9 cellular contexts compared by ENCODE assay signal in genomic region chr7:116231543-116232401, GRCh38. TPM values are rescaled to one million over a fixed set of nuclear protein-coding genes. Genes with fewer than 3 reads are reported as not detected.
DNase-seq lines count a peak whose midpoint lies in the region; ATAC-seq and TF ChIP-seq lines count a peak whose summit lies in the region.
"Had no signal": no experiment of that assay in that cellular context is flagged by ENCODE, and none has a peak within 500 bp of the region (broad histone marks: within the 10 kb centered on the region; RNA-seq: fewer than 3 reads in every experiment).

No MANE protein-coding gene starts in this region.

- H3K9me3 Mint-ChIP-seq in T-cell: no peaks in the 10 kb centered on the region
- no peaks in the 10 kb centered on the region for H3K9me3 Mint-ChIP-seq in stimulated activated effector memory CD8-positive, alpha-beta T cell treated with anti-CD3 and anti-CD28 coated beads, Interleukin-12 subunit alpha, Interleukin-12 subunit beta, amount 100 ng/mL, for 72 hours

- POLR2A ChIA-PET in T-cell (lab: Charles Lee): interaction anchor here (0.6 to 3.8 kb wide), 5 partner anchors 14 to 311 kb away, joined by 3 to 32 read pairs (median 3); partner anchors contain the start of gene TES (in 1 of the 2)

- peaks cover 2% of the 10 kb centered on the region for H3K36me3 Mint-ChIP-seq in T-cell
- H3K36me3 Mint-ChIP-seq in stimulated activated effector memory CD8-positive, alpha-beta T cell treated with anti-CD3 and anti-CD28 coated beads, Interleukin-12 subunit alpha, Interleukin-12 subunit beta, amount 100 ng/mL, for 72 hours: peaks cover 22% of the 10 kb centered on the region

- H3K4me3 Mint-ChIP-seq in T-cell: no peak overlapping the region
- H3K4me3 Mint-ChIP-seq in stimulated activated effector memory CD8-positive, alpha-beta T cell treated with anti-CD3 and anti-CD28 coated beads, Interleukin-12 subunit alpha, Interleukin-12 subunit beta, amount 100 ng/mL, for 72 hours: no peak overlapping the region

- peaks cover 73 to 90% (median 87%) of the 10 kb centered on the region in 3 donors for H3K4me1 Mint-ChIP-seq in T-cell
- H3K4me1 Mint-ChIP-seq in stimulated activated effector memory CD8-positive, alpha-beta T cell treated with anti-CD3 and anti-CD28 coated beads, Interleukin-12 subunit alpha, Interleukin-12 subunit beta, amount 100 ng/mL, for 72 hours: peaks cover 43% of the 10 kb centered on the region

- ATAC-seq in T-cell (replicated peaks in 1 of 4) (no peak), HG02759 (IDR thresholded peaks at IDR 0.05; ENCODE audit: unreplicated experiment) (no peak)
- no peak for ATAC-seq in stimulated activated effector memory CD8-positive, alpha-beta T cell treated with anti-CD3 and anti-CD28 coated beads, Interleukin-12 subunit alpha, Interleukin-12 subunit beta, amount 100 ng/mL, for 72 hours

- H3K27me3 Mint-ChIP-seq in T-cell: no peaks in the 10 kb centered on the region

- H3K27ac Mint-ChIP-seq in T-cell: peak overlapping the region; percentile 73 to 75
- H3K27ac Mint-ChIP-seq in stimulated activated effector memory CD8-positive, alpha-beta T cell treated with anti-CD3 and anti-CD28 coated beads, Interleukin-12 subunit alpha, Interleukin-12 subunit beta, amount 100 ng/mL, for 72 hours: peak overlapping the region; percentile 78

- CTCF ChIA-PET in T-cell (lab: Charles Lee): interaction anchor here (0.6 to 15.8 kb wide), 16 partner anchors 9 to 359 kb away, joined by 3 to 450 read pairs (median 3); partner anchors contain the start of gene TES (in 1 of the 2)

- no peak for TF ChIP-seq CTCF in fibroblast of villous mesenchyme (IDR thresholded peaks at IDR 0.05; ENCODE audit: insufficient read depth, low read depth, low read length)

- DNase-seq in NOMO-1 treated with DMSO at 0.1 percent for 48 hours (lab: John Stamatoyannopoulos, UW; ENCODE audit: unreplicated experiment) (peak; percentile 1), NOMO-1 treated with dmso at 0.1 percent for 144 hours (lab: John Stamatoyannopoulos, UW; ENCODE audit: unreplicated experiment) (no peak), T-cell (no peak), fibroblast of villous mesenchyme (ENCODE audit: low read depth) (peak; percentile 63), NCI-H2081 treated with DMSO at 0.1 percent for 48 hours (lab: John Stamatoyannopoulos, UW) (no peak), NCI-H1436 treated with DMSO at 0.1 percent for 48 hours (lab: John Stamatoyannopoulos, UW) (no peak)
- DNase-seq in stimulated activated effector memory CD8-positive, alpha-beta T cell treated with anti-CD3 and anti-CD28 coated beads, Interleukin-12 subunit alpha, Interleukin-12 subunit beta, amount 100 ng/mL, for 72 hours (ENCODE audit: low spot score in 2 of 2): no peak
- DNase-seq: activated CD4-positive, alpha-beta T cell treated with anti-CD3 and anti-CD28 coated beads for 4 hours had no signal

- H3K4me3 ChIP-seq in fibroblast of villous mesenchyme (ENCODE audit: low read depth, low read length): no peak overlapping the region

RNA-seq across cellular contexts. Expression of gene TES, which starts 21.4 kb away (rescaled TPM):
- total RNA-seq in T-cell (100 to 1,000 TPM; 101 to 132 (median 117) TPM), fibroblast of villous mesenchyme (93.3 and 101 TPM in 2 replicates)

Comparison
In these comparisons a context has a peak if more than half of its experiments do, and no peak if none do; other contexts are left out.
1. DNase-seq: peak in NOMO-1 treated with DMSO at 0.1 percent for 48 hours (single experiment) and fibroblast of villous mesenchyme (single experiment); none in NOMO-1 treated with dmso at 0.1 percent for 144 hours (single experiment), T-cell (0 of 34), stimulated activated effector memory CD8-positive, alpha-beta T cell treated with anti-CD3 and anti-CD28 coated beads, Interleukin-12 subunit alpha, Interleukin-12 subunit beta, amount 100 ng/mL, for 72 hours (0 of 2), NCI-H2081 treated with DMSO at 0.1 percent for 48 hours (single experiment) and NCI-H1436 treated with DMSO at 0.1 percent for 48 hours (single experiment).